ENCODE assay signal across 9 cellular contexts in the genomic region with DNA sequence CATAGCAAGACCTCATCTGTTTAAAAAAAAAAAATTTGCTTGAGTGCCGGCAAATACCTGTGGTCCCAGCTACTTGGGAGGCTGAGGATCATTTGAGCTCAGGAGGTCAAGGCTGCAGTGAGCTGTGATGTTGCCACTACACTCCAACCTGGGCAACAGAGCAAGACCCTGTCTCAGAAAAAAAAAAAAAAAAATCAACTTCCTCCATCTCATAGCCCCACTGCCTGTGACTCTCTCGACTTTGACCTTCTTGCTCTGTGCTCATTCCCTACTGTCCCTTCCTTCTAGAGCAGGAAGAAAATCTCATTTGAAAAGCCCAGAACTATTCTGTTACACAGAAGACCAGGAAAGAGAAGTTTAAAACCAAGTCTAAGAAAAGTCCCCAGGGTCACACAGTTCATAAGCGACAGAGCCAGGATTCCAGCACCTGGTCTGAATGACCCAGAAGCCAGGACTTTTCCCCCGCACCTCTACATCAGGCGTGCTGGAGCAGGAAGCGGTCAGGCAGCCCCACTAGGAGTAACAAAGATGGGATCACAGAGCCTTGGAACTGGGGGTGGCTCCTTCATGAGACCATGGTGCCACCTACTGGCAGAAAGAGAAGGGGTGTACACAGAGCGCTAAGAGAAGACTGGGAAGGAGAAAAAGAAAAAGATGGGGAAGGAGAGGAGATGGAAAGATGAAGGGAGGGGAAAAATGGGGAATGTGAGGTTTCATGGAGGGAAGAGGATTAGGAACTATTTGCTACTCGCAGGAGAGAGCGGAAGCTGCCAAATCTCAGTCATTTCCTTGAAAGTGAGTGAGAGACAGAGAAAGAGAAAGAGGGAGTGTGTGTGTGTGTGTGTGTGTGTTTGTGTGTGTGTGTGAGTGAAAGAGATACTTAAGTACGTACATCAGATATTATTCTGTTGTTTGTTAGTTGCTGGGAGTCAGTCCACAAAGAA. TPM values are rescaled to one million over a fixed set of nuclear protein-coding genes. Genes with fewer than 3 reads are reported as not detected.
DNase-seq lines count a peak whose midpoint lies in the region; ATAC-seq and TF ChIP-seq lines count a peak whose summit lies in the region.
"Had no signal": no experiment of that assay in that cellular context is flagged by ENCODE, and none has a peak within 500 bp of the region (broad histone marks: within the 10 kb centered on the region; RNA-seq: fewer than 3 reads in every experiment).

No MANE protein-coding gene starts in this region.

- peak; percentile 96 for DNase-seq in DMS 273 (lab: John Stamatoyannopoulos, UW; ENCODE audit: unreplicated experiment)
- DNase-seq in NCI-H2227 (lab: John Stamatoyannopoulos, UW; ENCODE audit: unreplicated experiment), result peak; percentile 91
- peak; percentile 86 for DNase-seq in WTC11 (ENCODE audit: low spot score)
- peak; percentile 51 for DNase-seq in central memory CD4-positive, alpha-beta T cell
- peak; percentile 87 for DNase-seq in kidney glomerular epithelial cell (lab: John Stamatoyannopoulos, UW)
- DNase-seq in stimulated activated CD4-positive, alpha-beta T cell treated with anti-CD3 and anti-CD28 coated beads, Interleukin-1b, Interleukin-23, amount 100 ng/mL, for 4 hours (ENCODE audit: low read depth in 2 of 2), result peak; percentile 47 to 62

- no peak overlapping the region for H3K27ac Mint-ChIP-seq in WTC11
- H3K27ac Mint-ChIP-seq: activated naive CD4-positive, alpha-beta T cell treated with anti-CD3 and anti-CD28 coated beads, Interleukin-2, amount 50 U/mL, for 24 hours had no signal

- TF ChIP-seq CTCF in WTC11 (IDR thresholded peaks at IDR 0.05), result peak; percentile 70

- H3K36me3 Mint-ChIP-seq in WTC11, result no peaks in the 10 kb centered on the region
- H3K36me3 Mint-ChIP-seq: activated naive CD4-positive, alpha-beta T cell treated with anti-CD3 and anti-CD28 coated beads, Interleukin-2, amount 50 U/mL, for 24 hours had no signal

- H3K27me3 Mint-ChIP-seq in WTC11 (ENCODE audit: low read depth), result peaks cover 8% of the 10 kb centered on the region
- H3K27me3 Mint-ChIP-seq: activated naive CD4-positive, alpha-beta T cell treated with anti-CD3 and anti-CD28 coated beads, Interleukin-2, amount 50 U/mL, for 24 hours had no signal

- CTCF ChIA-PET in WTC11 (lab: Charles Lee), result interaction anchor here (0.7 to 1.0 kb wide), 3 partner anchors 44 to 143 kb away, joined by 3 to 7 read pairs (median 3); no protein-coding TSS in a partner anchor

- POLR2A ChIA-PET in WTC11 (lab: Charles Lee), result interaction anchor here (1.3 kb wide), 1 partner anchor 136 kb away, joined by 6 read pairs; no protein-coding TSS in a partner anchor

- H3K9me3 Mint-ChIP-seq in WTC11, result no peaks in the 10 kb centered on the region
- H3K9me3 Mint-ChIP-seq: activated naive CD4-positive, alpha-beta T cell treated with anti-CD3 and anti-CD28 coated beads, Interleukin-2, amount 50 U/mL, for 24 hours had no signal

- ATAC-seq in HG02763 (IDR thresholded peaks at IDR 0.05; ENCODE audit: unreplicated experiment), result peak; percentile 40
- ATAC-seq in WTC11, result peak; percentile 92
- no peak for ATAC-seq in HG03457 (IDR thresholded peaks at IDR 0.05; ENCODE audit: unreplicated experiment)

- 0 out of 2 replicates have a peak, but pooled peaks cover 6% of the 10 kb centered on the region for H3K4me1 Mint-ChIP-seq in WTC11

- no peak overlapping the region for H3K4me3 Mint-ChIP-seq in WTC11
- H3K4me3 Mint-ChIP-seq: activated naive CD4-positive, alpha-beta T cell treated with anti-CD3 and anti-CD28 coated beads, Interleukin-2, amount 50 U/mL, for 24 hours had no signal

TF ChIP-seq in WTC11, 78 proteins besides CTCF, POLR2A, EP300 and RAD21:
- TF ChIP-seq, protein P1, sequence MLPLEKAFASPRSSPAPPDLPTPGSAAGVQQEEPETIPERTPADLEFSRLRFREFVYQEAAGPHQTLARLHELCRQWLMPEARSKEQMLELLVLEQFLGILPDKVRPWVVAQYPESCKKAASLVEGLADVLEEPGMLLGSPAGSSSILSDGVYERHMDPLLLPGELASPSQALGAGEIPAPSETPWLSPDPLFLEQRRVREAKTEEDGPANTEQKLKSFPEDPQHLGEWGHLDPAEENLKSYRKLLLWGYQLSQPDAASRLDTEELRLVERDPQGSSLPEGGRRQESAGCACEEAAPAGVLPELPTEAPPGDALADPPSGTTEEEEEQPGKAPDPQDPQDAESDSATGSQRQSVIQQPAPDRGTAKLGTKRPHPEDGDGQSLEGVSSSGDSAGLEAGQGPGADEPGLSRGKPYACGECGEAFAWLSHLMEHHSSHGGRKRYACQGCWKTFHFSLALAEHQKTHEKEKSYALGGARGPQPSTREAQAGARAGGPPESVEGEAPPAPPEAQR (CRISPR knock-in tag; IDR thresholded peaks at IDR 0.05), result no peak
- TF ChIP-seq ZNF121 (CRISPR knock-in tag; IDR thresholded peaks at IDR 0.05), result peak; percentile 71; the same call in 1 of the 2 replicates
TF ChIP-seq in WTC11: peak in this region for 1.

RNA-seq across cellular contexts. Expression of a gene that starts 3.1 kb away (rescaled TPM):
- total RNA-seq in WTC11 (2021), result not detected in 3 replicates

RNA-seq across cellular contexts. Expression of a gene that starts 4.5 kb away (rescaled TPM):
- total RNA-seq in WTC11 (2021), result 0.50 to 0.69 TPM (median 0.57 TPM) in 3 replicates

RNA-seq across cellular contexts. Expression of a gene that starts 18.8 kb away (rescaled TPM):
- 42.5 to 43.2 TPM (median 43.2 TPM) in 3 replicates for total RNA-seq in WTC11 (2021)

RNA-seq across cellular contexts. Expression of a gene that starts 23.7 kb away (rescaled TPM):
- 3.8 to 4.0 TPM (median 4.0 TPM) in 3 replicates for total RNA-seq in WTC11 (2021)

RNA-seq across cellular contexts. Expression of a gene that starts 47.0 kb away (rescaled TPM):
- 9.0 to 12.3 TPM (median 10.9 TPM) in 3 replicates for total RNA-seq in WTC11 (2021)
